11 cellular contexts compared by ENCODE assay signal in the genomic region with DNA sequence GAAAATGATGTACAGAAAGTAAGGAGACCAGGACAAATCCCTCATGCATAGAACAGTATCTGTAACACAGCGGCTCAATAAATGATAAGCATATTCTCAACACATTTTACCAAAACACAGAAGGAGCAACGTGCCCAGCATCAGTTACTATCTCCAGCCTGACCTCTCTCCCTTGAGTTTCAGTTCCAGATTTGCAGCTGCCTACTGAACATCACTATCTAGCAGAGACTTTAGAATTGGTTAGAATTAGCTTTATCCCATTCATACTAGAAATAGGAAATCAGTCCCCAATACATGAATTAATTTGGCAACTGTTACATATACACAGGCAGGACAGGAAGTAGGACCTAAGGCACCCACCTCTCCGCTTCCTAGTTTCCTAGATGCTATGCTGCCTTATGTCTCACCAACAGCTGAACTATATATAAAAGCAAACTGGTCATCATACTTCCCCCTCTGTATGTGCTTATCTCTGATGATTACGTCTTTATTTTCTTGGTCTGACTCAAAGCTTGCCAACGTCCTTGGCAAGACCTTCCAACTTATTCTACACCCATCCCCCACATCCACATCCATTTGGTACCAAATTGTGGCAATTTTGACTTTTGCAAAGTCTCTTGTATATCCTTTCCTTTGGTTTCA.
DNase-seq lines count a peak whose midpoint lies in the region; ATAC-seq, FAIRE-seq and TF ChIP-seq lines count a peak whose summit lies in the region.
"Had no signal": no experiment of that assay in that cellular context is flagged by ENCODE, and none has a peak within 500 bp of the region (broad histone marks: within the 10 kb centered on the region; RNA-seq: fewer than 3 reads in every experiment).

No MANE protein-coding gene starts in this region.

- H3K9ac ChIP-seq in astrocyte (ENCODE audit: low read length): peak overlapping the region; percentile 45

- peak overlapping the region; percentile 89 for H3K4me2 ChIP-seq in astrocyte (ENCODE audit: low read length)

- peak overlapping the region; percentile 59 for H3K4me3 ChIP-seq in astrocyte (ENCODE audit: insufficient read depth, low read depth, low read length)

- H3K36me3 Mint-ChIP-seq in activated T-cell treated with anti-CD3 and anti-CD28 coated beads, Interleukin-2, amount 50 U/mL, for 24 hours (ENCODE audit: low read depth): peaks cover 67% of the 10 kb centered on the region
- peaks cover 16% of the 10 kb centered on the region for H3K36me3 Mint-ChIP-seq in astrocyte (ENCODE audit: low read depth, unreplicated experiment)
- H3K36me3 Mint-ChIP-seq in stimulated activated effector memory CD8-positive, alpha-beta T cell treated with anti-CD3 and anti-CD28 coated beads, Interleukin-12 subunit alpha, Interleukin-12 subunit beta, amount 100 ng/mL, for 72 hours: peaks cover 60% of the 10 kb centered on the region

- peak overlapping the region; percentile 66 for H3K27ac ChIP-seq in astrocyte (ENCODE audit: low read depth, low read length)

- peak; percentile 29 for FAIRE-seq in astrocyte (lab: Jason Lieb, UNC)
- FAIRE-seq: HTR-8/SVneo had no signal

- H3K4me3 Mint-ChIP-seq in activated T-cell treated with anti-CD3 and anti-CD28 coated beads, Interleukin-2, amount 50 U/mL, for 24 hours: peak overlapping the region; percentile 48
- peak overlapping the region; percentile 89 for H3K4me3 Mint-ChIP-seq in astrocyte (ENCODE audit: unreplicated experiment)
- peak overlapping the region; percentile 35 for H3K4me3 Mint-ChIP-seq in stimulated activated effector memory CD8-positive, alpha-beta T cell treated with anti-CD3 and anti-CD28 coated beads, Interleukin-12 subunit alpha, Interleukin-12 subunit beta, amount 100 ng/mL, for 72 hours

- H3K36me3 ChIP-seq in astrocyte (ENCODE audit: insufficient read depth, low read length): peaks cover 27% of the 10 kb centered on the region

- H3K27me3 ChIP-seq in astrocyte (ENCODE audit: insufficient read depth, low read length): no peaks in the 10 kb centered on the region

- no peaks in the 10 kb centered on the region for H3K9me3 ChIP-seq in astrocyte (ENCODE audit: insufficient read depth, low read depth, low read length)

- H3K79me2 ChIP-seq in astrocyte (ENCODE audit: insufficient read depth, low read length): peaks cover 75% of the 10 kb centered on the region

- peaks cover 43% of the 10 kb centered on the region for H3K4me1 Mint-ChIP-seq in activated T-cell treated with anti-CD3 and anti-CD28 coated beads, Interleukin-2, amount 50 U/mL, for 24 hours (ENCODE audit: low read depth)
- H3K4me1 Mint-ChIP-seq in astrocyte (ENCODE audit: low read depth, unreplicated experiment): peaks cover 16% of the 10 kb centered on the region
- peaks cover 35% of the 10 kb centered on the region for H3K4me1 Mint-ChIP-seq in stimulated activated effector memory CD8-positive, alpha-beta T cell treated with anti-CD3 and anti-CD28 coated beads, Interleukin-12 subunit alpha, Interleukin-12 subunit beta, amount 100 ng/mL, for 72 hours

- H4K20me1 ChIP-seq in astrocyte (ENCODE audit: insufficient read depth, low read length): peaks cover 44% of the 10 kb centered on the region

- H2AFZ ChIP-seq in astrocyte (ENCODE audit: low read depth, low read length): no peak overlapping the region

- peaks cover 36% of the 10 kb centered on the region for H3K4me1 ChIP-seq in astrocyte (ENCODE audit: insufficient read depth, low read length)

- H3K27ac Mint-ChIP-seq in activated T-cell treated with anti-CD3 and anti-CD28 coated beads, Interleukin-2, amount 50 U/mL, for 24 hours: peak overlapping the region; percentile 6
- no peak overlapping the region for H3K27ac Mint-ChIP-seq in astrocyte (ENCODE audit: unreplicated experiment)
- H3K27ac Mint-ChIP-seq in stimulated activated effector memory CD8-positive, alpha-beta T cell treated with anti-CD3 and anti-CD28 coated beads, Interleukin-12 subunit alpha, Interleukin-12 subunit beta, amount 100 ng/mL, for 72 hours: no peak overlapping the region

- H3K27me3 Mint-ChIP-seq in activated T-cell treated with anti-CD3 and anti-CD28 coated beads, Interleukin-2, amount 50 U/mL, for 24 hours: no peaks in the 10 kb centered on the region
- no peaks in the 10 kb centered on the region for H3K27me3 Mint-ChIP-seq in astrocyte (ENCODE audit: low read depth, unreplicated experiment)
- H3K27me3 Mint-ChIP-seq: naive B cell had no signal

- H3K9me3 Mint-ChIP-seq in activated T-cell treated with anti-CD3 and anti-CD28 coated beads, Interleukin-2, amount 50 U/mL, for 24 hours: no peaks in the 10 kb centered on the region
- no peaks in the 10 kb centered on the region for H3K9me3 Mint-ChIP-seq in astrocyte (ENCODE audit: unreplicated experiment)
- no peaks in the 10 kb centered on the region for H3K9me3 Mint-ChIP-seq in stimulated activated effector memory CD8-positive, alpha-beta T cell treated with anti-CD3 and anti-CD28 coated beads, Interleukin-12 subunit alpha, Interleukin-12 subunit beta, amount 100 ng/mL, for 72 hours

- ATAC-seq in stimulated activated effector memory CD8-positive, alpha-beta T cell treated with anti-CD3 and anti-CD28 coated beads, Interleukin-12 subunit alpha, Interleukin-12 subunit beta, amount 100 ng/mL, for 72 hours: no peak
- ATAC-seq in GM21367 (IDR thresholded peaks at IDR 0.05; ENCODE audit: unreplicated experiment) (no peak), esophagus mucosa (no peak)

- TF ChIP-seq CTCF in astrocyte (IDR thresholded peaks at IDR 0.05; ENCODE audit: insufficient read depth, low read depth, low read length): no peak

- DNase-seq in activated T-cell treated with anti-CD3 and anti-CD28 coated beads, Interleukin-2, amount 50 U/mL, for 24 hours: no peak
- DNase-seq in activated T-cell treated with anti-CD3 and anti-CD28 coated beads, Interleukin-2, amount 50 U/mL, for 1 hour: no peak
- DNase-seq in NOMO-1 treated with DMSO at 0.1 percent for 48 hours (lab: John Stamatoyannopoulos, UW; ENCODE audit: unreplicated experiment) (peak; percentile 32), astrocyte (ENCODE audit: low read depth) (peak; percentile 76), KG1 (lab: John Stamatoyannopoulos, UW) (no peak)
- DNase-seq in stimulated activated effector memory CD8-positive, alpha-beta T cell treated with anti-CD3 and anti-CD28 coated beads, Interleukin-12 subunit alpha, Interleukin-12 subunit beta, amount 100 ng/mL, for 72 hours (ENCODE audit: low spot score in 2 of 2): no peak
- DNase-seq: naive B cell, substantia nigra had no signal

Comparison
In these comparisons a context has a peak if more than half of its experiments do, and no peak if none do; other contexts are left out.
1. DNase-seq: peak in NOMO-1 treated with DMSO at 0.1 percent for 48 hours (single experiment) and astrocyte (single experiment); none in activated T-cell treated with anti-CD3 and anti-CD28 coated beads, Interleukin-2, amount 50 U/mL, for 24 hours (single experiment), activated T-cell treated with anti-CD3 and anti-CD28 coated beads, Interleukin-2, amount 50 U/mL, for 1 hour (single experiment), stimulated activated effector memory CD8-positive, alpha-beta T cell treated with anti-CD3 and anti-CD28 coated beads, Interleukin-12 subunit alpha, Interleukin-12 subunit beta, amount 100 ng/mL, for 72 hours (0 of 2) and KG1 (single experiment).
2. H3K4me3 Mint-ChIP-seq: peak in every context shown above with its lines; median percentile 89 in astrocyte; 48 in activated T-cell treated with anti-CD3 and anti-CD28 coated beads, Interleukin-2, amount 50 U/mL, for 24 hours; 35 in stimulated activated effector memory CD8-positive, alpha-beta T cell treated with anti-CD3 and anti-CD28 coated beads, Interleukin-12 subunit alpha, Interleukin-12 subunit beta, amount 100 ng/mL, for 72 hours.